ENCODE assay signal across 22 cellular contexts in genomic region chr15:89674526-89674925, GRCh38. TPM values are rescaled to one million over a fixed set of nuclear protein-coding genes. Genes with fewer than 3 reads are reported as not detected.
"Had no signal": no experiment of that assay in that cellular context is flagged by ENCODE, and none has a peak within 500 bp of the region (broad histone marks: within the 10 kb centered on the region; RNA-seq: fewer than 3 reads in every experiment).

No MANE protein-coding gene starts in this region.

- H3K4me3 Mint-ChIP-seq: dendritic cell treated with granulocyte-macrophage colony-stimulating factor and Interleukin-4, amounts not matched to agents 40 ng/mL and 50 ng/mL, for 4 days; effector memory CD8-positive, alpha-beta T cell; naive thymus-derived CD8-positive, alpha-beta T cell; stimulated activated naive B cell treated with anti-CD40 and anti-IgM and Interleukin-4, amounts not matched to agents 10 μg/mL and 1 μg/mL and 100 μg/mL, for 72 hours; stimulated activated naive CD8-positive, alpha-beta T cell treated with anti-CD3 and anti-CD28 coated beads, Interleukin-15, amount 100 ng/mL, for 72 hours had no signal

- H3K36me3 Mint-ChIP-seq: stimulated activated naive B cell treated with anti-CD40 and anti-IgM and Interleukin-4, amounts not matched to agents 10 μg/mL and 1 μg/mL and 100 μg/mL, for 72 hours had no signal

- H3K27ac Mint-ChIP-seq: dendritic cell treated with granulocyte-macrophage colony-stimulating factor and Interleukin-4, amounts not matched to agents 40 ng/mL and 50 ng/mL, for 4 days; stimulated activated naive B cell treated with anti-CD40 and anti-IgM and Interleukin-4, amounts not matched to agents 10 μg/mL and 1 μg/mL and 100 μg/mL, for 72 hours; stimulated activated naive CD8-positive, alpha-beta T cell treated with anti-CD3 and anti-CD28 coated beads, Interleukin-15, amount 100 ng/mL, for 72 hours had no signal

- ATAC-seq: effector memory CD8-positive, alpha-beta T cell; left colon; mucosa of descending colon; naive thymus-derived CD8-positive, alpha-beta T cell; stimulated activated naive B cell treated with anti-CD40 and anti-IgM and Interleukin-4, amounts not matched to agents 10 μg/mL and 1 μg/mL and 100 μg/mL, for 72 hours; stimulated activated naive CD8-positive, alpha-beta T cell treated with anti-CD3 and anti-CD28 coated beads, Interleukin-15, amount 100 ng/mL, for 72 hours had no signal

- H3K27me3 Mint-ChIP-seq: stimulated activated naive CD8-positive, alpha-beta T cell treated with anti-CD3 and anti-CD28 coated beads, Interleukin-15, amount 100 ng/mL, for 72 hours had no signal

- H3K27me3 ChIP-seq: sigmoid colon, transverse colon had no signal

- DNase-seq: effector memory CD8-positive, alpha-beta T cell; erythroblast; foreskin melanocyte; hippocampal formation; left colon; mammary epithelial cell; mucosa of descending colon; naive thymus-derived CD8-positive, alpha-beta T cell; posterior cingulate gyrus; sigmoid colon; stimulated activated CD4-positive, alpha-beta T cell treated with anti-CD3 and anti-CD28 coated beads, Interleukin-2, amount 100 ng/mL, for 24 hours; stimulated activated CD4-positive, alpha-beta T cell treated with anti-CD3 and anti-CD28 coated beads, Interleukin-4, amount 100 ng/mL, for 4 hours; stimulated activated naive B cell treated with anti-CD40 and anti-IgM and Interleukin-4, amounts not matched to agents 10 μg/mL and 1 μg/mL and 100 μg/mL, for 72 hours; stimulated activated naive CD8-positive, alpha-beta T cell treated with anti-CD3 and anti-CD28 coated beads, Interleukin-15, amount 100 ng/mL, for 72 hours; substantia nigra; transverse colon had no signal

- H3K4me1 Mint-ChIP-seq: stimulated activated naive B cell treated with anti-CD40 and anti-IgM and Interleukin-4, amounts not matched to agents 10 μg/mL and 1 μg/mL and 100 μg/mL, for 72 hours had no signal

- H3K9me3 ChIP-seq: mucosa of descending colon, sigmoid colon, thoracic aorta, transverse colon had no signal

- H3K36me3 ChIP-seq: sigmoid colon, thoracic aorta, transverse colon had no signal

- H3K4me3 ChIP-seq: mucosa of descending colon, sigmoid colon, skin epidermis, thoracic aorta, transverse colon had no signal

- FAIRE-seq: endothelial cell of umbilical vein had no signal

- H3K27ac ChIP-seq: sigmoid colon, skin epidermis, transverse colon had no signal

- H3K9me3 Mint-ChIP-seq: dendritic cell treated with granulocyte-macrophage colony-stimulating factor and Interleukin-4, amounts not matched to agents 40 ng/mL and 50 ng/mL, for 4 days; effector memory CD8-positive, alpha-beta T cell; naive thymus-derived CD8-positive, alpha-beta T cell; stimulated activated naive B cell treated with anti-CD40 and anti-IgM and Interleukin-4, amounts not matched to agents 10 μg/mL and 1 μg/mL and 100 μg/mL, for 72 hours; stimulated activated naive CD8-positive, alpha-beta T cell treated with anti-CD3 and anti-CD28 coated beads, Interleukin-15, amount 100 ng/mL, for 72 hours had no signal

RNA-seq across cellular contexts. Expression of gene PLIN1, which starts 4.6 kb away (rescaled TPM):
- total RNA-seq: endothelial cell of umbilical vein had no signal
- polyA plus RNA-seq: naive thymus-derived CD8-positive, alpha-beta T cell; neural cell had no signal

RNA-seq across cellular contexts. Expression of gene WDR93, which starts 16.1 kb away (rescaled TPM):
- total RNA-seq: endothelial cell of umbilical vein, left colon, thoracic aorta, transverse colon, urinary bladder had no signal
